ENCODE assay signal across 8 cellular contexts in genomic region chr15:48855501-48856440, GRCh38. TPM values are rescaled to one million over a fixed set of nuclear protein-coding genes. Genes with fewer than 3 reads are reported as not detected.
DNase-seq lines count a peak whose midpoint lies in the region; ATAC-seq and TF ChIP-seq lines count a peak whose summit lies in the region.

No MANE protein-coding gene starts in this region.

- H3K27ac ChIP-seq in SJSA1, result peak overlapping the region; percentile 83
- peak overlapping the region; percentile 10 for H3K27ac ChIP-seq in left ventricle myocardium inferior (replicated peaks)
- H3K27ac ChIP-seq in suprapubic skin, result peak overlapping the region; percentile 18

- DNase-seq in NCI-H446 (lab: John Stamatoyannopoulos, UW) (peak; percentile 19 to 43), NCI-H446 treated with DMSO at 0.1 percent for 48 hours (lab: John Stamatoyannopoulos, UW) (no peak), SJSA1 (ENCODE audit: low read depth in 1 of 2, low spot score in 2 of 2) (peak in 1 of 2 experiments; percentile 68), left ventricle myocardium inferior (no peak), suprapubic skin (ENCODE audit: low spot score in 2 of 2) (no peak), T-helper 9 cell (no peak)

- H3K36me3 ChIP-seq in SJSA1 (no peaks in the 10 kb centered on the region), left ventricle myocardium inferior (no peaks in the 10 kb centered on the region), suprapubic skin (no peaks in the 10 kb centered on the region)

- TF ChIP-seq EP300 in suprapubic skin (IDR thresholded peaks at IDR 0.05), result no peak

- ATAC-seq in GM21381 (IDR thresholded peaks at IDR 0.05; ENCODE audit: unreplicated experiment), result no peak
- ATAC-seq in HG03108 (IDR thresholded peaks at IDR 0.05; ENCODE audit: unreplicated experiment), result no peak

- no peak for TF ChIP-seq POLR2A in suprapubic skin (IDR thresholded peaks at IDR 0.05)

- WGBS in suprapubic skin, result 20% methylated on average over 6 of the region's 6 CpGs

- TF ChIP-seq CTCF in left ventricle myocardium inferior (IDR thresholded peaks at IDR 0.05; ENCODE audit: borderline replicate concordance) (peak; percentile 58), suprapubic skin (IDR thresholded peaks at IDR 0.05) (peak; percentile 9 to 14)

- H3K4me3 ChIP-seq in SJSA1, result no peak overlapping the region
- no peak overlapping the region for H3K4me3 ChIP-seq in left ventricle myocardium inferior
- H3K4me3 ChIP-seq in suprapubic skin, result no peak overlapping the region

- H3K9me3 ChIP-seq in SJSA1 (replicated peaks), result no peaks in the 10 kb centered on the region
- H3K9me3 ChIP-seq in left ventricle myocardium inferior (replicated peaks), result no peaks in the 10 kb centered on the region
- H3K9me3 ChIP-seq in suprapubic skin, result no peaks in the 10 kb centered on the region

- peaks cover 45% of the 10 kb centered on the region for H3K4me1 ChIP-seq in SJSA1 (replicated peaks)
- peaks cover 12% of the 10 kb centered on the region for H3K4me1 ChIP-seq in left ventricle myocardium inferior
- H3K4me1 ChIP-seq in suprapubic skin, result peaks cover 10% of the 10 kb centered on the region

- intact Hi-C loops in left ventricle myocardium inferior (cut with micrococcal nuclease), result no loop called here

- no peaks in the 10 kb centered on the region for H3K27me3 ChIP-seq in SJSA1 (replicated peaks)
- H3K27me3 ChIP-seq in left ventricle myocardium inferior (ENCODE audit: low read depth), result no peaks in the 10 kb centered on the region
- no peaks in the 10 kb centered on the region for H3K27me3 ChIP-seq in suprapubic skin

RNA-seq across cellular contexts. Expression of gene EID1, which starts 22.2 kb away (rescaled TPM):
- 378 and 579 TPM in 2 replicates for total RNA-seq in SJSA1 (2014; rRNA removed; shearing (Covaris generic))
- total RNA-seq in left ventricle myocardium inferior (227 TPM), suprapubic skin (10 to 100 TPM; 57.6 to 88.6 (median 84.7) TPM)

RNA-seq across cellular contexts. Expression of gene CEP152, which starts 44.9 kb away (rescaled TPM):
- total RNA-seq in SJSA1 (2014; rRNA removed; shearing (Covaris generic)), result 16.6 and 19.5 TPM in 2 replicates
- total RNA-seq in left ventricle myocardium inferior (1.3 TPM), suprapubic skin (1 to 10 TPM; 4.0 to 7.1 (median 6.3) TPM)

Comparison
In these comparisons a context has a peak if more than half of its experiments do, and no peak if none do; other contexts are left out.
1. DNase-seq: peak in NCI-H446 (2 of 2); none in NCI-H446 treated with DMSO at 0.1 percent for 48 hours (single experiment), left ventricle myocardium inferior (single experiment), suprapubic skin (0 of 2) and T-helper 9 cell (single experiment).
2. H3K27ac ChIP-seq: peak in every context shown above with its lines; median percentile 83 in SJSA1; 18 in suprapubic skin; 10 in left ventricle myocardium inferior.